8 cellular contexts compared by ENCODE assay signal in genomic region chr7:137606061-137606674, GRCh38.
DNase-seq lines count a peak whose midpoint lies in the region; ATAC-seq and TF ChIP-seq lines count a peak whose summit lies in the region.

No MANE protein-coding gene starts in this region.

- no peaks in the 10 kb centered on the region for H3K9me3 Mint-ChIP-seq in nephron progenitor cell
- H3K9me3 Mint-ChIP-seq in activated naive CD4-positive, alpha-beta T cell treated with anti-CD3 and anti-CD28 coated beads, Interleukin-2, amount 50 U/mL, for 72 hours: no peaks in the 10 kb centered on the region

- no peaks in the 10 kb centered on the region for H3K4me1 Mint-ChIP-seq in nephron progenitor cell

- no peak overlapping the region for H3K27ac Mint-ChIP-seq in nephron progenitor cell
- H3K27ac Mint-ChIP-seq in activated naive CD4-positive, alpha-beta T cell treated with anti-CD3 and anti-CD28 coated beads, Interleukin-2, amount 50 U/mL, for 72 hours: no peak overlapping the region

- peaks cover 8% of the 10 kb centered on the region for H3K27me3 Mint-ChIP-seq in nephron progenitor cell (ENCODE audit: low read depth, poor library complexity)

- no peak overlapping the region for H3K4me3 Mint-ChIP-seq in nephron progenitor cell

- peak; percentile 2 to 51 for DNase-seq in NCI-H446 (lab: John Stamatoyannopoulos, UW)
- no peak for DNase-seq in NCI-H446 treated with DMSO at 0.1 percent for 48 hours (lab: John Stamatoyannopoulos, UW)
- peak; percentile 11 for DNase-seq in NCI-H1694 treated with DMSO at 0.1 percent for 48 hours (lab: John Stamatoyannopoulos, UW)
- DNase-seq in cardiac fibroblast (ENCODE audit: low read depth in 2 of 2): peak; percentile 80 to 84
- DNase-seq in nephron progenitor cell: no peak
- no peak for DNase-seq in activated naive CD4-positive, alpha-beta T cell treated with anti-CD3 and anti-CD28 coated beads, Interleukin-2, amount 50 U/mL, for 72 hours (ENCODE audit: low spot score in 2 of 2)

- peak; percentile 28 for TF ChIP-seq CTCF in cardiac fibroblast (IDR thresholded peaks at IDR 0.05; ENCODE audit: low read depth, low read length)
- peak; percentile 58 for TF ChIP-seq CTCF in nephron progenitor cell (IDR thresholded peaks at IDR 0.05)

- ATAC-seq in HG03378 (IDR thresholded peaks at IDR 0.05; ENCODE audit: unreplicated experiment) (no peak), HG02840 (IDR thresholded peaks at IDR 0.05; ENCODE audit: low FRiP score, unreplicated experiment) (no peak)
- ATAC-seq in activated naive CD4-positive, alpha-beta T cell treated with anti-CD3 and anti-CD28 coated beads, Interleukin-2, amount 50 U/mL, for 72 hours: no peak

- no peak overlapping the region for H3K4me3 ChIP-seq in cardiac fibroblast (replicated peaks in 1 of 2; ENCODE audit: low read depth in 2 of 2, low read length in 2 of 2)

- H3K36me3 Mint-ChIP-seq in nephron progenitor cell (ENCODE audit: low read depth): no peaks in the 10 kb centered on the region
- H3K36me3 Mint-ChIP-seq in activated naive CD4-positive, alpha-beta T cell treated with anti-CD3 and anti-CD28 coated beads, Interleukin-2, amount 50 U/mL, for 72 hours: no peaks in the 10 kb centered on the region

Comparison
In these comparisons a context has a peak if more than half of its experiments do, and no peak if none do; other contexts are left out.
1. DNase-seq: peak in NCI-H446 (2 of 2), NCI-H1694 treated with DMSO at 0.1 percent for 48 hours (single experiment) and cardiac fibroblast (2 of 2); none in NCI-H446 treated with DMSO at 0.1 percent for 48 hours (single experiment), nephron progenitor cell (single experiment) and activated naive CD4-positive, alpha-beta T cell treated with anti-CD3 and anti-CD28 coated beads, Interleukin-2, amount 50 U/mL, for 72 hours (0 of 2).